Comparison of ENCODE assay signal across 17 cellular contexts in the genomic region with DNA sequence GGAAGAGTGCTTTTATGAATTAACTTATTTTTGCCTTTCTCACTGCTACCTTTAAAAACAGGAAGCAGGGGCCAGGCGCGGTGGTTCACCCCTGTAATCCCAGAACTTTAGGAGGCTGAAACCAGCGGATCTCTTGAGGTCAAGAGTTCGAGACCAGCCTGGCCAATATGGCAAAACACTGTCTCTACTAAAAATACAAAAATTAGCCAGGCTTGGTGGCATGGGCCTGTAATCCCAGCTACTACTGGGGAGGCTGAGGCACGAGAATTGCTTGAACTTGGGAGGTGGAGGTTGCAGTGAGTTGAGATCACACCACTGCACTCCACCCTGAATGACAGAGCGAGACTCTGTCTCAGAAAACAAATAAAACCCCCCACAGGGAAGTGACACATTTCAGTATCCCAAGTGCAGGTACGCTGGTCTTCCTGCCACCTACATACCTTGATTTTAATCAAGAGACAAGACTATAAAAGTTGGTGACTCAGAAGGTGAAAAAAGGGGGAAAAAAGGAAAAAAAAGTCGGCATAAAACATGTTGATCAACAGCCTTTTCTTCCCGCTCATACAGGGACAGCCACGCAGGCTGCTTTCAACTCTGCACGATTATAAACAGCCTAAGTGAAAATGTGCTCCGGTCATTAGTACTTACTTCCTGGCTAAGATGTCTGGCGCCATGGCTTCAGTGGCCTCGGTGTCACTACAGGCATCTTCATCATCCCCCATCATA. TPM values are rescaled to one million over a fixed set of nuclear protein-coding genes. Genes with fewer than 3 reads are reported as not detected.
DNase-seq lines count a peak whose midpoint lies in the region; ATAC-seq lines count a peak whose summit lies in the region.
"Had no signal": no experiment of that assay in that cellular context is flagged by ENCODE, and none has a peak within 500 bp of the region (broad histone marks: within the 10 kb centered on the region; RNA-seq: fewer than 3 reads in every experiment).

No MANE protein-coding gene starts in this region.

- CTCF ChIA-PET in CD4-positive, alpha-beta memory T cell (lab: Charles Lee; ENCODE audit: partially characterized antibody): interaction anchor here (0.9 to 7.1 kb wide), 5 partner anchors 10 to 253 kb away, joined by 3 to 112 read pairs (median 4); a partner anchor contains a TSS
- CTCF ChIA-PET in naive thymus-derived CD4-positive, alpha-beta T cell (lab: Charles Lee): interaction anchor here (1.2 to 6.4 kb wide), 5 partner anchors 17 to 260 kb away, joined by 3 to 76 read pairs (median 4); a partner anchor contains a TSS

- no peak overlapping the region for H3K4me3 ChIP-seq in CD4-positive, alpha-beta memory T cell (ENCODE audit: low read length in 2 of 2)
- H3K4me3 ChIP-seq in naive thymus-derived CD4-positive, alpha-beta T cell (ENCODE audit: low read length): peak overlapping the region; percentile 27
- H3K4me3 ChIP-seq: ascending aorta, PC-9, tibial nerve had no signal

- no peaks in the 10 kb centered on the region for H3K27me3 ChIP-seq in CD4-positive, alpha-beta memory T cell (ENCODE audit: insufficient read depth, low read length)
- H3K27me3 ChIP-seq in naive thymus-derived CD4-positive, alpha-beta T cell (ENCODE audit: control insufficient read depth in 2 of 2, insufficient read depth in 2 of 2, low read length in 2 of 2): no peaks in the 10 kb centered on the region
- H3K27me3 ChIP-seq: ascending aorta, tibial nerve had no signal

- no peaks in the 10 kb centered on the region for H3K9me3 ChIP-seq in CD4-positive, alpha-beta memory T cell (ENCODE audit: control insufficient read depth in 1 of 2, low read length in 2 of 2)
- no peaks in the 10 kb centered on the region for H3K9me3 ChIP-seq in naive thymus-derived CD4-positive, alpha-beta T cell (ENCODE audit: control insufficient read depth in 2 of 3, low read length in 3 of 3)
- H3K9me3 ChIP-seq: ascending aorta, tibial nerve had no signal

- H3K27ac Mint-ChIP-seq in CD4-positive, alpha-beta memory T cell: peak overlapping the region; percentile 81 to 93 (median 91)
- H3K27ac Mint-ChIP-seq in activated T-helper 17 cell treated with anti-CD3 and anti-CD28 coated beads, Interleukin-2, amount 50 U/mL, for 72 hours: peak overlapping the region; percentile 93
- peak overlapping the region; percentile 79 to 95 (median 91) for H3K27ac Mint-ChIP-seq in naive thymus-derived CD4-positive, alpha-beta T cell

- POLR2A ChIA-PET in CD4-positive, alpha-beta memory T cell (lab: Charles Lee; ENCODE audit: partially characterized antibody): interaction anchor here (0.9 to 6.6 kb wide), 5 partner anchors 11 to 254 kb away, joined by 3 to 53 read pairs (median 7); a partner anchor contains a TSS
- POLR2A ChIA-PET in naive thymus-derived CD4-positive, alpha-beta T cell (lab: Charles Lee): interaction anchor here (0.6 to 5.4 kb wide), 4 partner anchors 18 to 1480 kb away, joined by 3 to 37 read pairs (median 16); a partner anchor contains a TSS

- intact Hi-C loops in CD4-positive, alpha-beta memory T cell (cut with micrococcal nuclease): loop anchor here (2.0 kb wide), 1 partner anchor 16 kb away; no protein-coding TSS in a partner anchor
- intact Hi-C loops in naive thymus-derived CD4-positive, alpha-beta T cell (cut with micrococcal nuclease): loop anchor here (1.0 to 5.0 kb wide), 4 partner anchors 14 to 82 kb away; a partner anchor contains a TSS

- H3K9me3 Mint-ChIP-seq in CD4-positive, alpha-beta memory T cell: no peaks in the 10 kb centered on the region
- no peaks in the 10 kb centered on the region for H3K9me3 Mint-ChIP-seq in activated T-helper 17 cell treated with anti-CD3 and anti-CD28 coated beads, Interleukin-2, amount 50 U/mL, for 72 hours
- H3K9me3 Mint-ChIP-seq in naive thymus-derived CD4-positive, alpha-beta T cell: peaks cover 0 to 1% (median 0%) of the 10 kb centered on the region in 11 donors

- ATAC-seq in activated T-helper 17 cell treated with anti-CD3 and anti-CD28 coated beads, Interleukin-2, amount 50 U/mL, for 72 hours (replicated peaks): peak; percentile 94
- ATAC-seq in naive thymus-derived CD4-positive, alpha-beta T cell: peak; percentile 47
- ATAC-seq in GM19023 (IDR thresholded peaks at IDR 0.05; ENCODE audit: unreplicated experiment) (no peak), HG02623 (IDR thresholded peaks at IDR 0.05; ENCODE audit: unreplicated experiment) (no peak)
- ATAC-seq: sciatic nerve had no signal

- H3K27me3 Mint-ChIP-seq in CD4-positive, alpha-beta memory T cell: no peaks in the 10 kb centered on the region
- no peaks in the 10 kb centered on the region for H3K27me3 Mint-ChIP-seq in activated T-helper 17 cell treated with anti-CD3 and anti-CD28 coated beads, Interleukin-2, amount 50 U/mL, for 72 hours
- no peaks in the 10 kb centered on the region for H3K27me3 Mint-ChIP-seq in naive thymus-derived CD4-positive, alpha-beta T cell

- H3K4me1 ChIP-seq in CD4-positive, alpha-beta memory T cell (ENCODE audit: insufficient read depth, low read length): peaks cover 53% of the 10 kb centered on the region
- peaks cover 20 to 35% of the 10 kb centered on the region in 2 donors for H3K4me1 ChIP-seq in naive thymus-derived CD4-positive, alpha-beta T cell (ENCODE audit: control insufficient read depth in 2 of 2, insufficient read depth in 2 of 2, low read length in 2 of 2)
- H3K4me1 ChIP-seq: ascending aorta had no signal

- H3K27ac ChIP-seq in CD4-positive, alpha-beta memory T cell (ENCODE audit: low read depth, low read length): peak overlapping the region; percentile 49
- H3K27ac ChIP-seq in naive thymus-derived CD4-positive, alpha-beta T cell (ENCODE audit: low read depth, low read length): peak overlapping the region; percentile 50
- H3K27ac ChIP-seq: ascending aorta, PC-9, tibial nerve had no signal

- peak overlapping the region; percentile 17 to 90 (median 79) for H3K4me3 Mint-ChIP-seq in CD4-positive, alpha-beta memory T cell
- peak overlapping the region; percentile 79 for H3K4me3 Mint-ChIP-seq in activated T-helper 17 cell treated with anti-CD3 and anti-CD28 coated beads, Interleukin-2, amount 50 U/mL, for 72 hours
- H3K4me3 Mint-ChIP-seq in naive thymus-derived CD4-positive, alpha-beta T cell: peak overlapping the region; percentile 49 to 81 (median 66)

- peaks cover 41 to 59% (median 50%) of the 10 kb centered on the region in 4 donors for H3K4me1 Mint-ChIP-seq in CD4-positive, alpha-beta memory T cell
- H3K4me1 Mint-ChIP-seq in activated T-helper 17 cell treated with anti-CD3 and anti-CD28 coated beads, Interleukin-2, amount 50 U/mL, for 72 hours: peaks cover 33% of the 10 kb centered on the region
- peaks cover 24 to 77% (median 66%) of the 10 kb centered on the region in 7 donors for H3K4me1 Mint-ChIP-seq in naive thymus-derived CD4-positive, alpha-beta T cell

- peaks cover 23% of the 10 kb centered on the region for H3K36me3 ChIP-seq in CD4-positive, alpha-beta memory T cell (ENCODE audit: insufficient read depth, low read length)
- peaks cover 10 to 18% (median 18%) of the 10 kb centered on the region in 3 experiments for H3K36me3 ChIP-seq in naive thymus-derived CD4-positive, alpha-beta T cell (ENCODE audit: control insufficient read depth in 2 of 3, insufficient read depth in 3 of 3, low read length in 3 of 3)

- peak in 1 of 5 donors; percentile 67 for DNase-seq in CD4-positive, alpha-beta memory T cell
- peak; percentile 34 for DNase-seq in MV-4-11 (lab: John Stamatoyannopoulos, UW)
- peak in 1 of 9 donors; percentile 31 for DNase-seq in naive thymus-derived CD4-positive, alpha-beta T cell
- DNase-seq in retina: no peak
- DNase-seq in T-helper 9 cell: no peak
- DNase-seq: foreskin fibroblast, KG1, kidney glomerular epithelial cell, NCI-H1105 treated with DMSO at 0.1 percent for 48 hours, NCI-H526 treated with DMSO at 0.1 percent for 48 hours had no signal

- H3K36me3 Mint-ChIP-seq in CD4-positive, alpha-beta memory T cell: peaks cover 29 to 57% of the 10 kb centered on the region in 2 donors
- H3K36me3 Mint-ChIP-seq in activated T-helper 17 cell treated with anti-CD3 and anti-CD28 coated beads, Interleukin-2, amount 50 U/mL, for 72 hours (ENCODE audit: low read depth): peaks cover 94% of the 10 kb centered on the region
- H3K36me3 Mint-ChIP-seq in naive thymus-derived CD4-positive, alpha-beta T cell: peaks cover 6 to 33% (median 29%) of the 10 kb centered on the region in 5 donors

RNA-seq across cellular contexts. Expression of a gene that starts 18.8 kb away (rescaled TPM):
- total RNA-seq in CD4-positive, alpha-beta memory T cell: 100 to 1,000 TPM; 136 to 137 TPM
- 100 to 1,000 TPM; 302 to 303 TPM for polyA plus RNA-seq in CD4-positive, alpha-beta memory T cell
- 100 to 1,000 TPM in 1 of 2 donors, 10 to 100 TPM in 1; 78.1 to 101 TPM for total RNA-seq in activated T-helper 17 cell treated with anti-CD3 and anti-CD28 coated beads, Interleukin-2, amount 50 U/mL, for 72 hours
- 100 to 1,000 TPM in 4 of 5 experiments, 10 to 100 TPM in 1; 76.1 to 160 (median 150) TPM for total RNA-seq in naive thymus-derived CD4-positive, alpha-beta T cell
- 100 to 1,000 TPM; 299 to 329 TPM for polyA plus RNA-seq in naive thymus-derived CD4-positive, alpha-beta T cell

RNA-seq across cellular contexts. Expression of a gene that starts 59.4 kb away (rescaled TPM):
- not detected for total RNA-seq in CD4-positive, alpha-beta memory T cell
- not detected for polyA plus RNA-seq in CD4-positive, alpha-beta memory T cell
- 1 to 10 TPM in 1 of 2 donors, not detected in 1; 4.2 TPM for total RNA-seq in activated T-helper 17 cell treated with anti-CD3 and anti-CD28 coated beads, Interleukin-2, amount 50 U/mL, for 72 hours
- total RNA-seq in naive thymus-derived CD4-positive, alpha-beta T cell: under 1 TPM in 1 of 5 experiments, not detected in 4; 0.56 TPM
- polyA plus RNA-seq in naive thymus-derived CD4-positive, alpha-beta T cell: not detected

Comparison
In these comparisons a context has a peak if more than half of its experiments do, and no peak if none do; other contexts are left out.
1. ATAC-seq: peak in activated T-helper 17 cell treated with anti-CD3 and anti-CD28 coated beads, Interleukin-2, amount 50 U/mL, for 72 hours (single experiment) and naive thymus-derived CD4-positive, alpha-beta T cell (single experiment); none in GM19023 (single experiment) and HG02623 (single experiment).
2. Peak in every context shown above with its lines, with median percentiles within 50 percentile points of each other: H3K27ac Mint-ChIP-seq and H3K4me3 Mint-ChIP-seq.